Comparison of ENCODE assay signal across 15 cellular contexts in genomic region chr13:28355046-28355821, GRCh38.
DNase-seq lines count a peak whose midpoint lies in the region; ATAC-seq and TF ChIP-seq lines count a peak whose summit lies in the region.
"Had no signal": no experiment of that assay in that cellular context is flagged by ENCODE, and none has a peak within 500 bp of the region (broad histone marks: within the 10 kb centered on the region; RNA-seq: fewer than 3 reads in every experiment).

No MANE protein-coding gene starts in this region.

- H3K27me3 Mint-ChIP-seq in activated T-cell treated with anti-CD3 and anti-CD28 coated beads, Interleukin-2, amount 50 U/mL, for 72 hours (ENCODE audit: low read depth), result no peaks in the 10 kb centered on the region

- H3K36me3 Mint-ChIP-seq in activated T-cell treated with anti-CD3 and anti-CD28 coated beads, Interleukin-2, amount 50 U/mL, for 72 hours (ENCODE audit: insufficient read depth in 2 of 2), result peaks cover 2 to 5% of the 10 kb centered on the region in 2 donors
- no peaks in the 10 kb centered on the region for H3K36me3 Mint-ChIP-seq in stimulated activated effector memory CD8-positive, alpha-beta T cell treated with anti-CD3 and anti-CD28 coated beads, Interleukin-12 subunit alpha, Interleukin-12 subunit beta, amount 100 ng/mL, for 72 hours

- no peak for TF ChIP-seq POLR2A in right lobe of liver (IDR thresholded peaks at IDR 0.05)
- no peak for TF ChIP-seq POLR2A in breast epithelium (IDR thresholded peaks at IDR 0.05)

- 86% methylated on average over 9 of the region's 14 CpGs for WGBS in right lobe of liver (ENCODE audit: insufficient coverage, low coverage, low lambda C conversion rate, missing lambda C conversion rate)

- TF ChIP-seq CTCF in WERI-Rb-1 (IDR thresholded peaks at IDR 0.05; ENCODE audit: low read depth, low read length), result no peak
- TF ChIP-seq CTCF in fibroblast of the aortic adventitia (IDR thresholded peaks at IDR 0.05; ENCODE audit: insufficient read depth, low read length), result no peak
- TF ChIP-seq CTCF in right lobe of liver (IDR thresholded peaks at IDR 0.05), result no peak
- no peak for TF ChIP-seq CTCF in breast epithelium (IDR thresholded peaks at IDR 0.05)

- H3K9me3 Mint-ChIP-seq in activated T-cell treated with anti-CD3 and anti-CD28 coated beads, Interleukin-2, amount 50 U/mL, for 72 hours, result peaks cover 0 to 2% of the 10 kb centered on the region in 2 donors
- no peaks in the 10 kb centered on the region for H3K9me3 Mint-ChIP-seq in stimulated activated effector memory CD8-positive, alpha-beta T cell treated with anti-CD3 and anti-CD28 coated beads, Interleukin-12 subunit alpha, Interleukin-12 subunit beta, amount 100 ng/mL, for 72 hours

- H3K27ac Mint-ChIP-seq in activated T-cell treated with anti-CD3 and anti-CD28 coated beads, Interleukin-2, amount 50 U/mL, for 72 hours, result no peak overlapping the region
- H3K27ac Mint-ChIP-seq in stimulated activated effector memory CD8-positive, alpha-beta T cell treated with anti-CD3 and anti-CD28 coated beads, Interleukin-12 subunit alpha, Interleukin-12 subunit beta, amount 100 ng/mL, for 72 hours, result peak overlapping the region; percentile 60

- H3K4me1 ChIP-seq in right lobe of liver, result no peaks in the 10 kb centered on the region
- H3K4me1 ChIP-seq in breast epithelium, result no peaks in the 10 kb centered on the region
- H3K4me1 ChIP-seq: Peyer's patch had no signal

- H3K27me3 ChIP-seq in WERI-Rb-1 (ENCODE audit: insufficient read depth, low read depth, severe bottlenecking), result no peaks in the 10 kb centered on the region
- H3K27me3 ChIP-seq in right lobe of liver, result no peaks in the 10 kb centered on the region
- H3K27me3 ChIP-seq in breast epithelium, result no peaks in the 10 kb centered on the region
- H3K27me3 ChIP-seq: Peyer's patch had no signal

- H3K4me3 ChIP-seq in WERI-Rb-1 (ENCODE audit: low read depth, low read length) (no peak overlapping the region; the same call in 1 of the 2 replicates), fibroblast of the aortic adventitia (ENCODE audit: low read depth, low read length) (no peak overlapping the region), right lobe of liver (no peak overlapping the region), breast epithelium (no peak overlapping the region)
- H3K4me3 ChIP-seq: Peyer's patch had no signal

- ATAC-seq in activated T-cell treated with anti-CD3 and anti-CD28 coated beads, Interleukin-2, amount 50 U/mL, for 72 hours (replicated peaks in 1 of 2), result no peak
- no peak for ATAC-seq in stimulated activated effector memory CD8-positive, alpha-beta T cell treated with anti-CD3 and anti-CD28 coated beads, Interleukin-12 subunit alpha, Interleukin-12 subunit beta, amount 100 ng/mL, for 72 hours
- no peak for ATAC-seq in right lobe of liver

- peak overlapping the region; percentile 19 for H3K27ac ChIP-seq in WERI-Rb-1
- H3K27ac ChIP-seq in right lobe of liver, result no peak overlapping the region
- no peak overlapping the region for H3K27ac ChIP-seq in breast epithelium
- H3K27ac ChIP-seq: Peyer's patch had no signal

- H3K4me1 Mint-ChIP-seq in activated T-cell treated with anti-CD3 and anti-CD28 coated beads, Interleukin-2, amount 50 U/mL, for 72 hours (ENCODE audit: low read depth), result peaks cover 30% of the 10 kb centered on the region
- H3K4me1 Mint-ChIP-seq in stimulated activated effector memory CD8-positive, alpha-beta T cell treated with anti-CD3 and anti-CD28 coated beads, Interleukin-12 subunit alpha, Interleukin-12 subunit beta, amount 100 ng/mL, for 72 hours, result peaks cover 32% of the 10 kb centered on the region

- H3K4me3 Mint-ChIP-seq in activated T-cell treated with anti-CD3 and anti-CD28 coated beads, Interleukin-2, amount 50 U/mL, for 72 hours, result peak overlapping the region; percentile 43 to 66
- H3K4me3 Mint-ChIP-seq in stimulated activated effector memory CD8-positive, alpha-beta T cell treated with anti-CD3 and anti-CD28 coated beads, Interleukin-12 subunit alpha, Interleukin-12 subunit beta, amount 100 ng/mL, for 72 hours, result peak overlapping the region; percentile 27

- no peak for DNase-seq in activated T-cell treated with anti-CD3 and anti-CD28 coated beads, Interleukin-2, amount 50 U/mL, for 72 hours
- DNase-seq in activated T-cell treated with anti-CD3 and anti-CD28 coated beads for 4 hours (no peak), WERI-Rb-1 (peak; percentile 61), fibroblast of the aortic adventitia (ENCODE audit: low read depth) (peak; percentile 49), right lobe of liver (no peak), breast epithelium (ENCODE audit: low spot score in 2 of 2) (no peak), NAMALWA (ENCODE audit: low spot score) (no peak)
- no peak for DNase-seq in stimulated activated effector memory CD8-positive, alpha-beta T cell treated with anti-CD3 and anti-CD28 coated beads, Interleukin-12 subunit alpha, Interleukin-12 subunit beta, amount 100 ng/mL, for 72 hours (ENCODE audit: low spot score in 2 of 2)
- DNase-seq: activated CD4-positive, CD25-positive, alpha-beta regulatory T cell treated with anti-CD3 and anti-CD28 coated beads, Interleukin-2, amount 50 U/mL, for 72 hours; anterior cingulate cortex; kidney glomerular epithelial cell; NCI-H774; Peyer's patch; posterior cingulate gyrus; stimulated activated naive CD4-positive, alpha-beta T cell treated with Interleukin-2 at 50 U/mL for 16 hours had no signal

- intact Hi-C loops in right lobe of liver (cut with DNase I), result no loop called here
- intact Hi-C loops in breast epithelium (cut with DNase I; ENCODE audit: low total_unique reads), result no loop called here

- no peaks in the 10 kb centered on the region for H3K36me3 ChIP-seq in WERI-Rb-1
- H3K36me3 ChIP-seq in right lobe of liver, result no peaks in the 10 kb centered on the region
- no peaks in the 10 kb centered on the region for H3K36me3 ChIP-seq in breast epithelium
- H3K36me3 ChIP-seq: Peyer's patch had no signal

- no peaks in the 10 kb centered on the region for H3K9me3 ChIP-seq in WERI-Rb-1 (ENCODE audit: severe bottlenecking)
- no peaks in the 10 kb centered on the region for H3K9me3 ChIP-seq in right lobe of liver
- no peaks in the 10 kb centered on the region for H3K9me3 ChIP-seq in breast epithelium
- H3K9me3 ChIP-seq: Peyer's patch had no signal

Comparison
In these comparisons a context has a peak if more than half of its experiments do, and no peak if none do; other contexts are left out.
1. DNase-seq: peak in WERI-Rb-1 (single experiment) and fibroblast of the aortic adventitia (single experiment); none in activated T-cell treated with anti-CD3 and anti-CD28 coated beads, Interleukin-2, amount 50 U/mL, for 72 hours (0 of 2), activated T-cell treated with anti-CD3 and anti-CD28 coated beads for 4 hours (single experiment), stimulated activated effector memory CD8-positive, alpha-beta T cell treated with anti-CD3 and anti-CD28 coated beads, Interleukin-12 subunit alpha, Interleukin-12 subunit beta, amount 100 ng/mL, for 72 hours (0 of 2), right lobe of liver (0 of 3), breast epithelium (0 of 2) and NAMALWA (single experiment).